Comparison of ENCODE assay signal across 8 cellular contexts in the genomic region with DNA sequence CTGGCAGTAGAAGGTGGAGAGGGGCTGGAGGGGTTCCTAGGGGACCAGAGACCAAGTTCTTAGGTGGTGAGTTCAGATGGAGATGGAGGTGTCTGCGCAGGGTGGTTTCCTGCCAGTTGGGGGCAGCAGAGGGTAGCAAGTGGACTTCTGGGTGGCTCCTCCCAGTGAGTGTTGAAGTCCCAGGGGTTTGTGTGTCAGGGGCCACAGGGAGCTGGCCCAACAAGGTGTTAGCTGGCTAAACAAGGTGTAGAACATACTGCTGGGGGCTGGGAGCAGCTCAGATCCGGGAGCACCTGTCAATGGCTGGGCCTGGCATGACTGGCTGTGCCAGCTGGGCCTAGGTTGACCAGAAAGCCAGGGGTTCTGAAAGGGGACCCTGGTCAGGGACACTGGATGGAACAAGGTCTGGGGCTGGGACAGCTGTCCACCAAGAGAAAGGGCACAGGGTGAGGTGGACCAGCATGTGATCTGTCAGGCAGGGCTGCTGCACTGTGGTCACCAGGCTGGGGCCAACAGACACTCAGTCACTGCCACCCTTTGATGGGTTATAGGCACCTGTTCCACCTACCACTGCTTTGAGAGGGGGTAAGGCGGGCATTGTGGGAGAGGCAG.
A peak's percentile ranks its signal among the peaks of the same experiment; 100 is the strongest.
DNase-seq lines count a peak whose midpoint lies in the region; ATAC-seq and TF ChIP-seq lines count a peak whose summit lies in the region.

No MANE protein-coding gene starts in this region.

- H3K36me3 Mint-ChIP-seq in T-helper 2 cell treated with Interferon-gamma antibody and Interleukin-4, amounts not matched to agents 5 μg/mL and 100 μg/mL, for 36 hours (ENCODE audit: low read depth), result no peaks in the 10 kb centered on the region

- H3K4me3 ChIP-seq in MM.1S (ENCODE audit: low read length) (no peak overlapping the region), cardiac fibroblast (replicated peaks in 1 of 2; ENCODE audit: low read depth in 2 of 2, low read length in 2 of 2) (no peak overlapping the region)

- no peak overlapping the region for H3K4me2 ChIP-seq in MM.1S (ENCODE audit: low read depth, low read length)

- H3K27ac Mint-ChIP-seq in T-helper 2 cell treated with Interferon-gamma antibody and Interleukin-4, amounts not matched to agents 5 μg/mL and 100 μg/mL, for 36 hours, result no peak overlapping the region

- H3K4me3 Mint-ChIP-seq in T-helper 2 cell treated with Interferon-gamma antibody and Interleukin-4, amounts not matched to agents 5 μg/mL and 100 μg/mL, for 36 hours, result no peak overlapping the region

- H3K9me3 ChIP-seq in MM.1S (replicated peaks; ENCODE audit: insufficient read depth, low read length), result no peaks in the 10 kb centered on the region

- H4K20me1 ChIP-seq in MM.1S (ENCODE audit: insufficient read depth, low read length), result no peaks in the 10 kb centered on the region

- H3K27me3 ChIP-seq in MM.1S (replicated peaks; ENCODE audit: insufficient read depth, low read length), result peaks cover 8% of the 10 kb centered on the region

- no peaks in the 10 kb centered on the region for H3K4me1 Mint-ChIP-seq in T-helper 2 cell treated with Interferon-gamma antibody and Interleukin-4, amounts not matched to agents 5 μg/mL and 100 μg/mL, for 36 hours (ENCODE audit: low read depth)

- H3K27ac ChIP-seq in MM.1S (ENCODE audit: low read length), result no peak overlapping the region

- no peaks in the 10 kb centered on the region for H3K79me2 ChIP-seq in MM.1S (ENCODE audit: low read length)

- H3K27me3 Mint-ChIP-seq in T-helper 2 cell treated with Interferon-gamma antibody and Interleukin-4, amounts not matched to agents 5 μg/mL and 100 μg/mL, for 36 hours (ENCODE audit: low read depth), result peaks cover under 1% of the 10 kb centered on the region

- no peaks in the 10 kb centered on the region for H3K9me3 Mint-ChIP-seq in T-helper 2 cell treated with Interferon-gamma antibody and Interleukin-4, amounts not matched to agents 5 μg/mL and 100 μg/mL, for 36 hours

- ATAC-seq in GM19452 (IDR thresholded peaks at IDR 0.05; ENCODE audit: unreplicated experiment) (peak; percentile 81), HG02678 (IDR thresholded peaks at IDR 0.05; ENCODE audit: unreplicated experiment) (no peak)

- no peaks in the 10 kb centered on the region for H3K9me2 ChIP-seq in MM.1S (replicated peaks; ENCODE audit: insufficient read depth, low read length)

- no peak overlapping the region for H2AFZ ChIP-seq in MM.1S (ENCODE audit: low read length)

- no peaks in the 10 kb centered on the region for H3F3A ChIP-seq in MM.1S (ENCODE audit: insufficient read depth, low read length)

- DNase-seq in COLO829 (ENCODE audit: low spot score), result peak; percentile 91
- peak; percentile 63 for DNase-seq in MM.1S
- DNase-seq in T-helper 2 cell treated with Interferon-gamma antibody and Interleukin-4, amounts not matched to agents 5 μg/mL and 100 μg/mL, for 36 hours (ENCODE audit: low spot score), result peak; percentile 41
- DNase-seq in cardiac fibroblast (ENCODE audit: low read depth in 2 of 2), result peak; percentile 77 to 78
- DNase-seq in kidney glomerular epithelial cell (lab: John Stamatoyannopoulos, UW), result peak; percentile 37
- peak; percentile 71 for DNase-seq in stimulated activated CD4-positive, alpha-beta T cell treated with anti-CD3 and anti-CD28 coated beads, Interleukin-1b, Interleukin-23, amount 100 ng/mL, for 48 hours

- H3K4me1 ChIP-seq in MM.1S (ENCODE audit: low read length), result no peaks in the 10 kb centered on the region

- H3K36me3 ChIP-seq in MM.1S (replicated peaks; ENCODE audit: insufficient read depth, low read length), result no peaks in the 10 kb centered on the region

- no peak overlapping the region for H3K9ac ChIP-seq in MM.1S (ENCODE audit: low read length)

- TF ChIP-seq CTCF in MM.1S (IDR thresholded peaks at IDR 0.05; ENCODE audit: low read length) (peak; percentile 93), cardiac fibroblast (IDR thresholded peaks at IDR 0.05; ENCODE audit: low read depth, low read length) (peak; percentile 97)

Comparison
In these comparisons a context has a peak if more than half of its experiments do, and no peak if none do; other contexts are left out.
1. DNase-seq: peak in every context shown above with its lines; median percentile 91 in COLO829; 78 in cardiac fibroblast; 71 in stimulated activated CD4-positive, alpha-beta T cell treated with anti-CD3 and anti-CD28 coated beads, Interleukin-1b, Interleukin-23, amount 100 ng/mL, for 48 hours; 63 in MM.1S; 41 in T-helper 2 cell treated with Interferon-gamma antibody and Interleukin-4, amounts not matched to agents 5 μg/mL and 100 μg/mL, for 36 hours; 37 in kidney glomerular epithelial cell.